Comparison of ENCODE assay signal across 29 cellular contexts in the genomic region with DNA sequence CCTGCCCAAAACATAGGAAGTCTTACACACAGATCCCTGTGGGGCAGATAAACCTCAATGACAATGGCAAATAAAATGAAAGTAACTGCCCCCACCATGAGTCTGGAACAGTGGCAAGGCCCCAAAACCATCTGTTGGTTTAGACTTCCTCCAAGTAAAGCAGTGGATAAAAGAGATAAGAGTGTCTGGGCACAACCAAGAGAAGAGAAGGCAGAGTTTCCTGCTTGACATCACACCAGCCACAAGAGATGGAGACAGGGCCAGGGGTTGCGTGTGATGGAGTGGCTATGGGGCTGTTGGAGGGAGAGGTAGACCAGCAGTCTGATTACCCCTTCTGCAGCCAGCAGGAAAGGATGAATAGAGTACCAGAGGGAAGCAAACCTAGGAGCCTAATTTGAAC.
"Had no signal": no experiment of that assay in that cellular context is flagged by ENCODE, and none has a peak within 500 bp of the region (broad histone marks: within the 10 kb centered on the region; RNA-seq: fewer than 3 reads in every experiment).

No MANE protein-coding gene starts in this region.

- H3K4me1 ChIP-seq: ascending aorta, body of pancreas had no signal

- ATAC-seq: activated naive CD4-positive, alpha-beta T cell treated with anti-CD3 and anti-CD28 coated beads, Interleukin-2, amount 50 U/mL, for 72 hours; activated naive CD8-positive, alpha-beta T cell treated with anti-CD3 and anti-CD28 coated beads, Interleukin-2, amount 50 U/mL, for 24 hours; activated T-cell treated with anti-CD3 and anti-CD28 coated beads, Interleukin-2, amount 50 U/mL, for 4 hours; body of pancreas; Panc1; Right ventricle myocardium inferior had no signal

- H3K9me3 ChIP-seq: ascending aorta, body of pancreas, MG63 had no signal

- H3K4me3 Mint-ChIP-seq: activated B cell treated with CpG ODN at 0.5 μM for 24 hours; activated CD4-positive, alpha-beta memory T cell treated with anti-CD3 and anti-CD28 coated beads for 36 hours; activated CD4-positive, alpha-beta T cell treated with anti-CD3 and anti-CD28 coated beads, Interleukin-2, amount 10 ng/mL, durations not matched to agents 7 days and 5 days; activated naive CD8-positive, alpha-beta T cell treated with anti-CD3 and anti-CD28 coated beads, Interleukin-2, amount 50 U/mL, for 24 hours; activated T-cell treated with anti-CD3 and anti-CD28 coated beads, Interleukin-2, amount 50 U/mL, for 4 hours had no signal

- H3K27ac ChIP-seq: ascending aorta, body of pancreas, SK-N-MC had no signal

- H3K36me3 Mint-ChIP-seq: activated CD4-positive, alpha-beta memory T cell treated with anti-CD3 and anti-CD28 coated beads for 36 hours; activated naive CD4-positive, alpha-beta T cell treated with anti-CD3 and anti-CD28 coated beads, Interleukin-2, amount 50 U/mL, for 72 hours had no signal

- H3K27me3 ChIP-seq: ascending aorta, body of pancreas, MG63 had no signal

- H3K27ac Mint-ChIP-seq: activated B cell treated with CpG ODN at 0.5 μM for 24 hours; activated CD4-positive, alpha-beta memory T cell treated with anti-CD3 and anti-CD28 coated beads for 36 hours; activated CD4-positive, alpha-beta T cell treated with anti-CD3 and anti-CD28 coated beads, Interleukin-2, amount 10 ng/mL, durations not matched to agents 7 days and 5 days; activated naive CD4-positive, alpha-beta T cell treated with anti-CD3 and anti-CD28 coated beads, Interleukin-2, amount 50 U/mL, for 72 hours; activated naive CD8-positive, alpha-beta T cell treated with anti-CD3 and anti-CD28 coated beads, Interleukin-2, amount 50 U/mL, for 24 hours had no signal

- H3K27me3 Mint-ChIP-seq: activated B cell treated with CpG ODN at 0.5 μM for 24 hours; activated CD4-positive, alpha-beta memory T cell treated with anti-CD3 and anti-CD28 coated beads for 36 hours; activated CD4-positive, alpha-beta T cell treated with anti-CD3 and anti-CD28 coated beads, Interleukin-2, amount 10 ng/mL, durations not matched to agents 7 days and 5 days; activated naive CD8-positive, alpha-beta T cell treated with anti-CD3 and anti-CD28 coated beads, Interleukin-2, amount 50 U/mL, for 24 hours had no signal

- DNase-seq: activated B cell treated with CpG ODN at 0.5 μM for 24 hours; activated CD4-positive, alpha-beta memory T cell treated with anti-CD3 and anti-CD28 coated beads for 36 hours; activated CD4-positive, alpha-beta T cell treated with anti-CD3 and anti-CD28 coated beads for 1 hour; activated CD4-positive, alpha-beta T cell treated with anti-CD3 and anti-CD28 coated beads, Interleukin-2, amount 10 ng/mL, durations not matched to agents 7 days and 5 days; activated CD8-positive, alpha-beta memory T cell treated with anti-CD3 and anti-CD28 coated beads for 24 hours; activated effector memory CD4-positive, alpha-beta T cell treated with anti-CD3 and anti-CD28 coated beads, Interleukin-2, amount 50 U/mL, for 16 hours; activated naive CD4-positive, alpha-beta T cell treated with Interleukin-2 at 50 U/mL for 16 hours; activated naive CD8-positive, alpha-beta T cell treated with anti-CD3 and anti-CD28 coated beads, Interleukin-2, amount 50 U/mL, for 24 hours; activated T-cell treated with anti-CD3 and anti-CD28 coated beads, Interleukin-2, amount 50 U/mL, for 4 hours; amniotic stem cell; body of pancreas; central memory CD4-positive, alpha-beta T cell; MG63; MV-4-11; NCI-H1092 treated with DMSO at 0.1 percent for 48 hours; NCI-H1417 treated with DMSO at 0.1 percent for 48 hours; NCI-H1694; NCI-H2029 treated with DMSO at 0.1 percent for 48 hours; NCI-H345; NCI-H510A; NCI-H526 treated with DMSO at 0.1 percent for 48 hours; NCI-H82; RPMI8226; T-helper 1 cell had no signal

- H3K36me3 ChIP-seq: ascending aorta, MG63 had no signal

- H3K4me3 ChIP-seq: ascending aorta, body of pancreas, MG63, SK-N-MC had no signal

- H3K9me3 Mint-ChIP-seq: activated B cell treated with CpG ODN at 0.5 μM for 24 hours; activated CD4-positive, alpha-beta memory T cell treated with anti-CD3 and anti-CD28 coated beads for 36 hours; activated naive CD8-positive, alpha-beta T cell treated with anti-CD3 and anti-CD28 coated beads, Interleukin-2, amount 50 U/mL, for 24 hours; activated T-cell treated with anti-CD3 and anti-CD28 coated beads, Interleukin-2, amount 50 U/mL, for 4 hours had no signal

- H3K4me1 Mint-ChIP-seq: activated B cell treated with CpG ODN at 0.5 μM for 24 hours; activated CD4-positive, alpha-beta T cell treated with anti-CD3 and anti-CD28 coated beads, Interleukin-2, amount 10 ng/mL, durations not matched to agents 7 days and 5 days; activated naive CD8-positive, alpha-beta T cell treated with anti-CD3 and anti-CD28 coated beads, Interleukin-2, amount 50 U/mL, for 24 hours had no signal
